ENCODE assay signal across 24 cellular contexts in genomic region chr20:22499475-22500174, GRCh38.
DNase-seq lines count a peak whose midpoint lies in the region; ATAC-seq lines count a peak whose summit lies in the region.
"Had no signal": no experiment of that assay in that cellular context is flagged by ENCODE, and none has a peak within 500 bp of the region (broad histone marks: within the 10 kb centered on the region; RNA-seq: fewer than 3 reads in every experiment).

No MANE protein-coding gene starts in this region.

- DNase-seq in COR-L47 (lab: John Stamatoyannopoulos, UW), result peak; percentile 96
- peak; percentile 84 for DNase-seq in NCI-H1417 treated with DMSO at 0.1 percent for 48 hours (lab: John Stamatoyannopoulos, UW)
- DNase-seq in NCI-H2196 treated with DMSO at 0.1 percent for 48 hours (lab: John Stamatoyannopoulos, UW; ENCODE audit: unreplicated experiment), result peak; percentile 81
- DNase-seq in SHP77 treated with DMSO at 0.1 percent for 48 hours (lab: John Stamatoyannopoulos, UW), result peak; percentile 100
- no peak for DNase-seq in epidermal melanocyte (ENCODE audit: insufficient read length, low spot score)
- no peak for DNase-seq in globus pallidus (ENCODE audit: low spot score)
- DNase-seq: activated CD4-positive, alpha-beta T cell treated with anti-CD3 and anti-CD28 coated beads, Interleukin-2, amount 10 ng/mL, durations not matched to agents 7 days and 5 days; activated CD8-positive, alpha-beta memory T cell treated with anti-CD3 and anti-CD28 coated beads, Interleukin-2, amount 10 ng/mL, durations not matched to agents 7 days and 5 days; activated naive CD4-positive, alpha-beta T cell treated with anti-CD3 and anti-CD28 coated beads for 36 hours; AML-193; brain microvascular endothelial cell; CD4-positive, alpha-beta memory T cell; erythroblast; foreskin fibroblast; GDM1; GOT3; heart right ventricle; KG1; NCI-H446 treated with DMSO at 0.1 percent for 48 hours; substantia nigra; WERI-Rb-1 had no signal

- no peak for ATAC-seq in GM21723 (IDR thresholded peaks at IDR 0.05; ENCODE audit: unreplicated experiment)
- ATAC-seq in GM21423 (IDR thresholded peaks at IDR 0.05; ENCODE audit: unreplicated experiment), result no peak
- ATAC-seq: activated CD8-positive, alpha-beta memory T cell treated with anti-CD3 and anti-CD28 coated beads, Interleukin-2, amount 10 ng/mL, durations not matched to agents 7 days and 5 days; heart right ventricle; SK-N-SH treated with all-trans-retinoic acid at 6 μM for 48 hours had no signal

Comparison
In these comparisons a context has a peak if more than half of its experiments do, and no peak if none do; other contexts are left out.
1. DNase-seq: peak in COR-L47 (single experiment), NCI-H1417 treated with DMSO at 0.1 percent for 48 hours (single experiment), NCI-H2196 treated with DMSO at 0.1 percent for 48 hours (single experiment) and SHP77 treated with DMSO at 0.1 percent for 48 hours (single experiment); none in epidermal melanocyte (single experiment) and globus pallidus (single experiment).